ENCODE assay signal across 13 cellular contexts in the genomic region with DNA sequence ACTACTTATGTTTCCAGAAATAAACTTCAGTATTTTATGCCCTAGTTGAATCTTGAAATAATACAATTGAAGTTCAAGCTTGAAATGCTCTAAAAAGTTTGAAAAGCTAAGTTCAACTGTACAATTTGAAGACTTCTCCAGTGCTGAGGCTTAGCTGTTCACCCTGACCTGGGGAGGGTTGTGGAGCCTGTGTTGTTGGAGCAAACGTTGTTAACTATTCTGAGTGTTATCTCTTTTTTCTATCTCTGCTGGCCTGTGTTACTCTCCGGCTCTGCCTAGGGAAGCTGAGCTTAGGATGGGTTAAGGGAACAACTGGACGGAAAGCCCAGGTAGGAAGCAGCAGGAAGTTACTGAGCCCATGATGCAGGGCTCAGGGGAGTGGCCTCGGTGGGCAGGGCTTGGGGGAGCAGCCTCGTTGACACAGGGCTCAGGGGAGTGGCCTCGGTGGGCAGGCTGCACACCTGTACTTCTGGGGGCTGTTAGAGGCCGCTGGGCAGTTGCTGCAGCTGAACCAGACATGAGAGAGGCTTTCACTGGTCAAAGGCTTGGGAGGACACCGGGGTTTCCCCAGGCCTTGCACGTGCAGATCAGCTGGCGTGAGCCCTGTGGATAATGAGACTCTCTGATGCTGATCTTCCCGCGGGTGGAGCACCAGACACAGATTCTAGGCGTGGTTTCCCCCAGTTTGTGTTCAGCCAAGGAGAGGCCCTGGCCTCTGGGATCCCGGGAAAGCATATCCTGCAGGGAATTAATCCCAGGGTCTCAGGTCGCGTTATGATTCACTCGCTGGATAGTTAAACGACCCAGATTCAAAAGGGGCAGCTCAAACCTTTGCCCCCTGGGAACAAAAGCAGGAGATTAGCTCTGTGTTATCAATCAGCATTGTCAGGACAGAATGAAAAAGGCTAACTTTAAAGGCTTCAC. TPM values are rescaled to one million over a fixed set of nuclear protein-coding genes. Genes with fewer than 3 reads are reported as not detected.
DNase-seq lines count a peak whose midpoint lies in the region; ATAC-seq and TF ChIP-seq lines count a peak whose summit lies in the region.
"Had no signal": no experiment of that assay in that cellular context is flagged by ENCODE, and none has a peak within 500 bp of the region (broad histone marks: within the 10 kb centered on the region; RNA-seq: fewer than 3 reads in every experiment).

No MANE protein-coding gene starts in this region.

- DNase-seq in DMS53 (lab: John Stamatoyannopoulos, UW) (peak; percentile 77), NB4 (ENCODE audit: low read depth) (peak; percentile 2), body of pancreas (no peak), mesenteric fat pad (ENCODE audit: low spot score) (peak; percentile 88), amniotic stem cell (lab: John Stamatoyannopoulos, UW) (no peak), NCI-H446 (lab: John Stamatoyannopoulos, UW) (no peak), MV-4-11 (lab: John Stamatoyannopoulos, UW) (no peak), activated gamma-delta T cell treated with Interleukin-2 at 50 U/mL for 16 hours (no peak)
- DNase-seq: activated CD4-positive, CD25-positive, alpha-beta regulatory T cell; activated naive CD4-positive, alpha-beta T cell; CD8-positive, alpha-beta T cell; cortex of kidney; NCI-H1105 had no signal

- H3K27me3 ChIP-seq in body of pancreas: no peaks in the 10 kb centered on the region

- no peaks in the 10 kb centered on the region for H3K36me3 ChIP-seq in body of pancreas (replicated peaks in 1 of 2; ENCODE audit: insufficient read depth in 1 of 2, low read depth in 2 of 2)

- no peak overlapping the region for H3K27ac ChIP-seq in body of pancreas

- WGBS in body of pancreas, 2 donors: 35 to 45% methylated on average over 13 to 18 of the region's 18 CpGs

- ATAC-seq in body of pancreas: peak; percentile 56
- ATAC-seq: CD8-positive, alpha-beta T cell had no signal

- no peaks in the 10 kb centered on the region for H3K4me1 ChIP-seq in body of pancreas

- TF ChIP-seq CTCF in NB4 (IDR thresholded peaks at IDR 0.05; ENCODE audit: low read depth, low read length): no peak
- TF ChIP-seq CTCF in body of pancreas (IDR thresholded peaks at IDR 0.05): no peak

- H3K4me3 ChIP-seq in NB4 (ENCODE audit: low read depth, low read length): no peak overlapping the region
- no peak overlapping the region for H3K4me3 ChIP-seq in body of pancreas

- TF ChIP-seq POLR2A in NB4 (IDR thresholded peaks at IDR 0.05; ENCODE audit: extremely low read depth, insufficient read length) (no peak), body of pancreas (IDR thresholded peaks at IDR 0.05) (no peak)

- intact Hi-C loops in body of pancreas (cut with DNase I): no loop called here

- H3K9me3 ChIP-seq in body of pancreas: no peaks in the 10 kb centered on the region

RNA-seq across cellular contexts. Expression of gene ERMARD, which starts 58.9 kb away (rescaled TPM):
- 10 to 100 TPM in 1 of 2 donors, 1 to 10 TPM in 1; 8.6 to 12.2 TPM for total RNA-seq in body of pancreas
- 19.8 TPM for total RNA-seq in mesenteric fat pad

RNA-seq across cellular contexts. Expression of gene DYNLT2, which starts 59.0 kb away (rescaled TPM):
- total RNA-seq in body of pancreas (1 to 10 TPM; 1.3 to 3.6 TPM), mesenteric fat pad (0.71 TPM)

Comparison
In these comparisons a context has a peak if more than half of its experiments do, and no peak if none do; other contexts are left out.
1. DNase-seq: peak in DMS53 (single experiment), NB4 (single experiment) and mesenteric fat pad (single experiment); none in body of pancreas (0 of 4), amniotic stem cell (single experiment), NCI-H446 (0 of 2), MV-4-11 (single experiment) and activated gamma-delta T cell treated with Interleukin-2 at 50 U/mL for 16 hours (single experiment).